In the genomic region with DNA sequence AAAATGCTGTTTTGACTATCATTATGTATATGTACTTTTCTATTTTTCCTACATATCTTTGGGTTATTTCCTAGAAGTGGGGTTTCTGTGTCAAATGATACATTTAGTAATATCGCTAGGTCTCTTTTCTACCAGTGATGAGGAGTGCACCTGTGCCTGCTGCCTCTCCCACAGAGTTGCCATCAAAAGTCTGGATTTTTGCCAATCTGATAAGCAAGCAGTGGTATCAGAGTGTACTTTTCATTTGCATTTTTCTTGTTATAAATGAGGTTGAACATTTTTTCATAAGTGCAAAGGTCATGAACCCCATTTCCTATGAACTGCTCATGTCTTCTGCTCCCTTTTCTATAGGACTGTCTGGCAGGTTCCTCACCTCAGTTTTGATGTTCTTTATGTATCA, we compare ENCODE assay signal across 26 cellular contexts. TPM values are rescaled to one million over a fixed set of nuclear protein-coding genes. Genes with fewer than 3 reads are reported as not detected.
DNase-seq lines count a peak whose midpoint lies in the region; ATAC-seq, FAIRE-seq and TF ChIP-seq lines count a peak whose summit lies in the region.
"Had no signal": no experiment of that assay in that cellular context is flagged by ENCODE, and none has a peak within 500 bp of the region (broad histone marks: within the 10 kb centered on the region; RNA-seq: fewer than 3 reads in every experiment).

No MANE protein-coding gene starts in this region.

- no peaks in the 10 kb centered on the region for H3K36me3 ChIP-seq in DND-41 (ENCODE audit: insufficient read depth, low read length)
- H3K36me3 ChIP-seq in endothelial cell of umbilical vein (ENCODE audit: control insufficient read depth in 2 of 2, extremely low read depth in 1 of 2, insufficient read depth in 2 of 2, low read length in 2 of 2): no peaks in the 10 kb centered on the region
- H3K36me3 ChIP-seq in ovary: no peaks in the 10 kb centered on the region
- H3K36me3 ChIP-seq: brain microvascular endothelial cell, transverse colon had no signal

- H3K27ac ChIP-seq in DND-41 (ENCODE audit: low read length) (no peak overlapping the region), endothelial cell of umbilical vein (ENCODE audit: insufficient read depth, low read depth, low read length) (no peak overlapping the region), ovary (no peak overlapping the region)
- H3K27ac ChIP-seq: brain microvascular endothelial cell had no signal

- WGBS in ovary, 3 donors: 83 to 91% (median 87%) methylated on average over 1 of the region's 1 CpG

- CTCF ChIA-PET in endothelial cell of umbilical vein (lab: Charles Lee): interaction anchor here (1.0 to 2.1 kb wide), 3 partner anchors 22 to 89 kb away, joined by 3 to 6 read pairs (median 3); no protein-coding TSS in a partner anchor

- no TSS peak for BruUV-seq in endothelial cell of umbilical vein (replicated peaks; lab: Mats Ljungman, UMichigan)

- H4K20me1 ChIP-seq in DND-41 (ENCODE audit: insufficient read depth, low read length) (peaks cover 4% of the 10 kb centered on the region; the same call in 1 of the 2 replicates), endothelial cell of umbilical vein (replicated peaks; ENCODE audit: control insufficient read depth, extremely low read depth, insufficient read depth, low read length) (no peaks in the 10 kb centered on the region)

- TF ChIP-seq CTCF in DND-41 (IDR thresholded peaks at IDR 0.05; ENCODE audit: borderline replicate concordance, extremely low read depth, low read length, poor library complexity, severe bottlenecking) (no peak), endothelial cell of umbilical vein (IDR thresholded peaks at IDR 0.05; ENCODE audit: extremely low read depth in 1 of 2, insufficient read depth in 1 of 2, low read depth in 1 of 2, low read length in 2 of 2) (no peak), ovary (IDR thresholded peaks at IDR 0.05) (no peak)

- POLR2A ChIA-PET in endothelial cell of umbilical vein (lab: Charles Lee): no interaction called here

- H3K9ac ChIP-seq in DND-41 (ENCODE audit: low read depth, low read length): no peak overlapping the region
- H3K9ac ChIP-seq in endothelial cell of umbilical vein (replicated peaks; ENCODE audit: extremely low read depth, insufficient read depth, low read length): no peak overlapping the region

- no peaks in the 10 kb centered on the region for H3K79me2 ChIP-seq in DND-41 (ENCODE audit: insufficient read depth, low read length)
- no peaks in the 10 kb centered on the region for H3K79me2 ChIP-seq in endothelial cell of umbilical vein (ENCODE audit: control insufficient read depth, insufficient read depth, low read length)

- TF ChIP-seq POLR2A in endothelial cell of umbilical vein (IDR thresholded peaks at IDR 0.05; ENCODE audit: low read depth, low read length) (no peak), ovary (IDR thresholded peaks at IDR 0.05) (no peak)

- no peak for TF ChIP-seq EP300 in ovary (IDR thresholded peaks at IDR 0.05)

- H3K9me1 ChIP-seq in endothelial cell of umbilical vein (replicated peaks; ENCODE audit: control insufficient read depth, extremely low read depth, insufficient read depth, low read length): no peaks in the 10 kb centered on the region

- ATAC-seq in activated CD4-positive, CD25-positive, alpha-beta regulatory T cell treated with anti-CD3 and anti-CD28 coated beads, Interleukin-2, amount 50 U/mL, for 24 hours: peak; percentile 46 to 64
- ATAC-seq in DND-41 (ENCODE audit: insufficient read depth, low read depth): peak; percentile 88
- ATAC-seq: PC-3, right cardiac atrium had no signal

- H3K4me2 ChIP-seq in DND-41 (ENCODE audit: insufficient read depth, low read length) (no peak overlapping the region), endothelial cell of umbilical vein (ENCODE audit: insufficient read depth, low read length) (no peak overlapping the region)

- DNase-seq in activated CD4-positive, CD25-positive, alpha-beta regulatory T cell (lab: John Stamatoyannopoulos, UW): no peak
- DNase-seq in DND-41 (peak; percentile 43), OCI-M1 (lab: John Stamatoyannopoulos, UW) (peak; percentile 4), endothelial cell of umbilical vein (ENCODE audit: low read depth, low spot score) (no peak), cardiac septum (ENCODE audit: low spot score) (no peak), NCI-H510A treated with DMSO at 0.1 percent for 48 hours (lab: John Stamatoyannopoulos, UW) (no peak), ovary (no peak)
- DNase-seq: activated CD4-positive, alpha-beta T cell treated with anti-CD3 and anti-CD28 coated beads, Interleukin-2, amount 10 ng/mL, durations not matched to agents 24 days and 14 days; activated CD8-positive, alpha-beta memory T cell treated with anti-CD3 and anti-CD28 coated beads, Interleukin-2, amount 50 U/mL, for 48 hours; activated effector memory CD4-positive, alpha-beta T cell treated with Interleukin-2 at 50 U/mL for 16 hours; brain microvascular endothelial cell; cortex of kidney; EL; NCI-H1436 treated with DMSO at 0.1 percent for 48 hours; NCI-H2171; NCI-H774; PC-3; right cardiac atrium; SHP77 treated with DMSO at 0.1 percent for 48 hours; stimulated activated CD4-positive, alpha-beta T cell treated with anti-CD3 and anti-CD28 coated beads, Interleukin-12 subunit alpha, Interleukin-12 subunit beta, amount 100 ng/mL, for 4 hours; transverse colon had no signal

- H2AFZ ChIP-seq in DND-41 (ENCODE audit: low read depth, low read length) (no peak overlapping the region), endothelial cell of umbilical vein (ENCODE audit: low read depth, low read length) (no peak overlapping the region)

- FAIRE-seq in endothelial cell of umbilical vein (lab: Jason Lieb, UNC): no peak
- FAIRE-seq: A204.1, H1 had no signal

- H3K27me3 ChIP-seq in DND-41 (ENCODE audit: insufficient read depth, low read length, poor library complexity) (no peaks in the 10 kb centered on the region), endothelial cell of umbilical vein (ENCODE audit: control insufficient read depth in 2 of 2, insufficient read depth in 2 of 2, low read length in 2 of 2) (peaks cover 9 to 11% of the 10 kb centered on the region in 2 experiments), ovary (peaks cover 3% of the 10 kb centered on the region)

- H3K4me1 ChIP-seq in DND-41 (ENCODE audit: insufficient read depth, low read length) (peaks cover 12% of the 10 kb centered on the region; the same call in 1 of the 2 replicates), endothelial cell of umbilical vein (ENCODE audit: control insufficient read depth, extremely low read depth, insufficient read depth, low read length) (no peaks in the 10 kb centered on the region), ovary (ENCODE audit: insufficient read depth) (no peaks in the 10 kb centered on the region)

- no peak overlapping the region for H3K4me3 ChIP-seq in DND-41 (ENCODE audit: low read depth in 1 of 2, low read length in 2 of 2)
- H3K4me3 ChIP-seq in endothelial cell of umbilical vein (replicated peaks in 1 of 3; ENCODE audit: insufficient read depth in 1 of 3, low read depth in 1 of 3, low read length in 3 of 3): no peak overlapping the region
- no peak overlapping the region for H3K4me3 ChIP-seq in ovary
- H3K4me3 ChIP-seq: transverse colon had no signal

- intact Hi-C loops in endothelial cell of umbilical vein (cut with micrococcal nuclease) (no loop called here), cardiac septum (cut with DNase I) (no loop called here), ovary (cut with DNase I) (no loop called here)

- H3K9me3 ChIP-seq in DND-41 (ENCODE audit: insufficient read depth, low read length, severe bottlenecking) (no peaks in the 10 kb centered on the region), endothelial cell of umbilical vein (replicated peaks; ENCODE audit: control insufficient read depth, insufficient read depth, low read length) (no peaks in the 10 kb centered on the region), ovary (no peaks in the 10 kb centered on the region)
- H3K9me3 ChIP-seq: transverse colon had no signal

- dilution Hi-C loops in endothelial cell of umbilical vein (cut with MboI; ENCODE audit: extremely low pct_ligation_motif_present, low sequenced_read_pairs): no loop called here

RNA-seq across cellular contexts. Expression of a gene that starts 1.8 kb away (rescaled TPM):
- total RNA-seq in endothelial cell of umbilical vein: not detected in 2 replicates
- polyA plus RNA-seq in endothelial cell of umbilical vein: not detected in 2 replicates
- not detected in 2 replicates for polyA plus RNA-seq in endothelial cell of umbilical vein (2011; cell fraction: cytosol; rRNA removed)
- not detected in 2 replicates for polyA plus RNA-seq in endothelial cell of umbilical vein (2011; cell fraction: nucleus; rRNA removed)
- not detected in 2 replicates for polyA plus RNA-seq in endothelial cell of umbilical vein (2012)
- polyA minus RNA-seq in endothelial cell of umbilical vein: not detected in 2 replicates
- not detected for polyA minus RNA-seq in endothelial cell of umbilical vein (2011; cell fraction: cytosol; rRNA and poly(A)+ RNA removed)
- not detected in 2 replicates for polyA minus RNA-seq in endothelial cell of umbilical vein (2011; cell fraction: nucleus; rRNA and poly(A)+ RNA removed)
- total RNA-seq in cardiac septum: not detected
- under 1 TPM in 2 of 7 donors, not detected in 5; 0.08 to 0.11 TPM for total RNA-seq in ovary
- polyA plus RNA-seq in ovary: under 1 TPM in 1 of 2 donors, not detected in 1; 0.05 TPM
- total RNA-seq: activated CD4-positive, alpha-beta T cell treated with anti-CD3 and anti-CD28 coated beads, Interleukin-2, amount 10 ng/mL, durations not matched to agents 24 days and 14 days; H1; myocyte; PC-3; right cardiac atrium; T-helper 1 cell treated with Interleukin-12 subunit alpha and Interleukin-12 subunit beta and Interleukin-4 antibody, amounts not matched to agents 30 ng/mL and 1 ng/mL, for 36 hours had no signal

RNA-seq across cellular contexts. Expression of a gene that starts 2.3 kb away (rescaled TPM):
- total RNA-seq in endothelial cell of umbilical vein (0.09 and 0.21 TPM in 2 replicates), cardiac septum (43.0 TPM), ovary (1 to 10 TPM; 1.4 to 9.7 (median 3.8) TPM)
- polyA plus RNA-seq in endothelial cell of umbilical vein (0.07 and 0.08 TPM in 2 replicates), ovary (10 to 100 TPM in 1 of 2 donors, 1 to 10 TPM in 1; 2.5 to 17.2 TPM)
- polyA plus RNA-seq in endothelial cell of umbilical vein (2011; cell fraction: cytosol; rRNA removed): 0.13 and 0.25 TPM in 2 replicates
- polyA plus RNA-seq in endothelial cell of umbilical vein (2011; cell fraction: nucleus; rRNA removed): 0.11 and 0.21 TPM in 2 replicates
- 0.34 TPM in 1 of 2 replicates, not detected in the other for polyA plus RNA-seq in endothelial cell of umbilical vein (2012)
- polyA minus RNA-seq in endothelial cell of umbilical vein: 0.32 and 0.41 TPM in 2 replicates
- 2.8 TPM for polyA minus RNA-seq in endothelial cell of umbilical vein (2011; cell fraction: cytosol; rRNA and poly(A)+ RNA removed)
- 0.29 TPM in 1 of 2 replicates, not detected in the other for polyA minus RNA-seq in endothelial cell of umbilical vein (2011; cell fraction: nucleus; rRNA and poly(A)+ RNA removed)

RNA-seq across cellular contexts. Expression of a gene that starts 42.0 kb away (rescaled TPM):
- total RNA-seq in endothelial cell of umbilical vein (59.6 and 61.9 TPM in 2 replicates), cardiac septum (36.2 TPM), ovary (10 to 100 TPM; 37.1 to 73.4 (median 49.4) TPM)
- polyA plus RNA-seq in endothelial cell of umbilical vein (42.7 and 53.4 TPM in 2 replicates), ovary (10 to 100 TPM in 1 of 2 donors, 1 to 10 TPM in 1; 1.3 to 41.7 TPM)
- polyA plus RNA-seq in endothelial cell of umbilical vein (2011; cell fraction: cytosol; rRNA removed): 18.3 and 31.5 TPM in 2 replicates
- 49.2 and 51.9 TPM in 2 replicates for polyA plus RNA-seq in endothelial cell of umbilical vein (2011; cell fraction: nucleus; rRNA removed)
- 32.6 and 42.6 TPM in 2 replicates for polyA plus RNA-seq in endothelial cell of umbilical vein (2012)
- polyA minus RNA-seq in endothelial cell of umbilical vein: 20.5 and 25.8 TPM in 2 replicates
- 15.2 TPM for polyA minus RNA-seq in endothelial cell of umbilical vein (2011; cell fraction: cytosol; rRNA and poly(A)+ RNA removed)
- polyA minus RNA-seq in endothelial cell of umbilical vein (2011; cell fraction: nucleus; rRNA and poly(A)+ RNA removed): 24.1 and 48.8 TPM in 2 replicates

Comparison
In these comparisons a context has a peak if more than half of its experiments do, and no peak if none do; other contexts are left out.
1. DNase-seq: peak in DND-41 (single experiment) and OCI-M1 (single experiment); none in activated CD4-positive, CD25-positive, alpha-beta regulatory T cell (0 of 4), endothelial cell of umbilical vein (single experiment), cardiac septum (single experiment), NCI-H510A treated with DMSO at 0.1 percent for 48 hours (single experiment) and ovary (0 of 5).